Comparison of ENCODE assay signal across 19 cellular contexts in the genomic region with DNA sequence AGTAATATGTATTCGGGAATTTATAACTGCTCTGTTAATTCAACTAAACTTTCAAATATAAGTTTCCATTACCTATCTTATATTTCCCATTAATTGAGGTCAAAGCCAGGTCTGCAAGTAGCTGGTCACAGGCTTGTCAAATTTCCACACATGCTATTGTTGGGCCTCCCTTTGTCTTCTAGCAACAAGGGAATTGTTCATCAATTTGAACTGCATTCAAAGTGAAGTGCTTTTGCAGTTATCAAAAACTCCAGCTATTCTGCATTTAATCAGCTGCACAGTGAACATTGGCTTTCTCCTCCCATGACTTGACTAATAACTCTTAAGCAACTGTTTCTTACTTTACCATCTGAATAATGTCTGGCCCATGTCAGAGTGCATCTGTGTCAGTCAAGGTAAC.
"Had no signal": no experiment of that assay in that cellular context is flagged by ENCODE, and none has a peak within 500 bp of the region (broad histone marks: within the 10 kb centered on the region; RNA-seq: fewer than 3 reads in every experiment).

No MANE protein-coding gene starts in this region.

- H3K4me3 ChIP-seq: body of pancreas, esophagus squamous epithelium, suprapubic skin had no signal

- H3K27ac Mint-ChIP-seq: activated CD4-positive, alpha-beta memory T cell treated with anti-CD3 and anti-CD28 coated beads, Interleukin-2, amount 10 ng/mL, durations not matched to agents 7 days and 5 days; activated CD8-positive, alpha-beta memory T cell treated with anti-CD3 and anti-CD28 coated beads, Interleukin-2, amount 10 ng/mL, durations not matched to agents 7 days and 5 days; activated T-cell treated with anti-CD3 and anti-CD28 coated beads, Interleukin-2, amount 50 U/mL, for 24 hours; activated T-helper 2 cell treated with anti-CD3 and anti-CD28 coated beads, Interferon-gamma antibody, Interleukin-2, Interleukin-4, amounts not matched to agents 10 μg/mL and 5 μg/mL and 100 μg/mL, durations not matched to agents 14 hours and 24 hours and 36 hours; effector memory CD8-positive, alpha-beta T cell; immature natural killer cell; natural killer cell treated with Interleukin-12 subunit alpha and Interleukin-12 subunit beta and Interleukin-15 and Interleukin-18, amount 100 ng/mL, for 72 hours; T-helper 2 cell treated with Interferon-gamma antibody and Interleukin-4, amounts not matched to agents 5 μg/mL and 100 μg/mL, for 36 hours; WTC11 had no signal

- H3K79me2 ChIP-seq: parathyroid adenoma had no signal

- DNase-seq: activated CD4-positive, alpha-beta memory T cell treated with anti-CD3 and anti-CD28 coated beads, Interleukin-2, amount 10 ng/mL, durations not matched to agents 7 days and 5 days; activated CD4-positive, alpha-beta T cell treated with anti-CD3 and anti-CD28 coated beads for 4 hours; activated CD8-positive, alpha-beta memory T cell treated with anti-CD3 and anti-CD28 coated beads, Interleukin-2, amount 10 ng/mL, durations not matched to agents 7 days and 5 days; activated naive CD4-positive, alpha-beta T cell treated with Interleukin-2 at 50 U/mL for 16 hours; activated T-cell treated with anti-CD3 and anti-CD28 coated beads, Interleukin-2, amount 50 U/mL, for 24 hours; body of pancreas; effector memory CD8-positive, alpha-beta T cell; esophagus squamous epithelium; immature natural killer cell; stimulated activated CD4-positive, alpha-beta T cell treated with anti-CD3 and anti-CD28 coated beads, Interleukin-1b, Interleukin-23, amount 100 ng/mL, for 48 hours; stimulated activated CD8-positive, alpha-beta memory T cell treated with anti-CD3 and anti-CD28 coated beads, Interleukin-4, amount 100 ng/mL, for 48 hours; stimulated activated naive CD8-positive, alpha-beta T cell treated with anti-CD3 and anti-CD28 coated beads, Interleukin-15, Interleukin-2, amounts not matched to agents 100 U/mL and 50 U/mL, for 24 hours; trophoblast cell had no signal

- H3K4me1 Mint-ChIP-seq: activated CD4-positive, alpha-beta memory T cell treated with anti-CD3 and anti-CD28 coated beads, Interleukin-2, amount 10 ng/mL, durations not matched to agents 7 days and 5 days; activated CD8-positive, alpha-beta memory T cell treated with anti-CD3 and anti-CD28 coated beads, Interleukin-2, amount 10 ng/mL, durations not matched to agents 7 days and 5 days; immature natural killer cell had no signal

- H3K9ac ChIP-seq: parathyroid adenoma had no signal

- H3K27me3 ChIP-seq: body of pancreas, esophagus squamous epithelium, suprapubic skin had no signal

- H3K27ac ChIP-seq: body of pancreas, esophagus squamous epithelium, parathyroid adenoma, suprapubic skin had no signal

- H3K36me3 Mint-ChIP-seq: activated CD8-positive, alpha-beta memory T cell treated with anti-CD3 and anti-CD28 coated beads, Interleukin-2, amount 10 ng/mL, durations not matched to agents 7 days and 5 days; immature natural killer cell; natural killer cell treated with Interleukin-12 subunit alpha and Interleukin-12 subunit beta and Interleukin-15 and Interleukin-18, amount 100 ng/mL, for 72 hours had no signal

- H3K9me3 ChIP-seq: body of pancreas, esophagus squamous epithelium, suprapubic skin had no signal

- H3K36me3 ChIP-seq: esophagus squamous epithelium, suprapubic skin had no signal

- H3K4me3 Mint-ChIP-seq: activated CD4-positive, alpha-beta memory T cell treated with anti-CD3 and anti-CD28 coated beads, Interleukin-2, amount 10 ng/mL, durations not matched to agents 7 days and 5 days; activated CD8-positive, alpha-beta memory T cell treated with anti-CD3 and anti-CD28 coated beads, Interleukin-2, amount 10 ng/mL, durations not matched to agents 7 days and 5 days; activated T-cell treated with anti-CD3 and anti-CD28 coated beads, Interleukin-2, amount 50 U/mL, for 24 hours; effector memory CD8-positive, alpha-beta T cell; immature natural killer cell; natural killer cell treated with Interleukin-12 subunit alpha and Interleukin-12 subunit beta and Interleukin-15 and Interleukin-18, amount 100 ng/mL, for 72 hours; T-helper 2 cell treated with Interferon-gamma antibody and Interleukin-4, amounts not matched to agents 5 μg/mL and 100 μg/mL, for 36 hours; WTC11 had no signal

- H3K27me3 Mint-ChIP-seq: activated CD4-positive, alpha-beta memory T cell treated with anti-CD3 and anti-CD28 coated beads, Interleukin-2, amount 10 ng/mL, durations not matched to agents 7 days and 5 days; activated CD8-positive, alpha-beta memory T cell treated with anti-CD3 and anti-CD28 coated beads, Interleukin-2, amount 10 ng/mL, durations not matched to agents 7 days and 5 days; activated T-cell treated with anti-CD3 and anti-CD28 coated beads, Interleukin-2, amount 50 U/mL, for 24 hours; effector memory CD8-positive, alpha-beta T cell; natural killer cell treated with Interleukin-12 subunit alpha and Interleukin-12 subunit beta and Interleukin-15 and Interleukin-18, amount 100 ng/mL, for 72 hours had no signal

- H3K9me3 Mint-ChIP-seq: activated CD4-positive, alpha-beta memory T cell treated with anti-CD3 and anti-CD28 coated beads, Interleukin-2, amount 10 ng/mL, durations not matched to agents 7 days and 5 days; activated T-cell treated with anti-CD3 and anti-CD28 coated beads, Interleukin-2, amount 50 U/mL, for 24 hours; activated T-helper 2 cell treated with anti-CD3 and anti-CD28 coated beads, Interferon-gamma antibody, Interleukin-2, Interleukin-4, amounts not matched to agents 10 μg/mL and 5 μg/mL and 100 μg/mL, durations not matched to agents 14 hours and 24 hours and 36 hours; natural killer cell treated with Interleukin-12 subunit alpha and Interleukin-12 subunit beta and Interleukin-15 and Interleukin-18, amount 100 ng/mL, for 72 hours; T-helper 2 cell treated with Interferon-gamma antibody and Interleukin-4, amounts not matched to agents 5 μg/mL and 100 μg/mL, for 36 hours had no signal

- ATAC-seq: activated CD8-positive, alpha-beta memory T cell treated with anti-CD3 and anti-CD28 coated beads, Interleukin-2, amount 10 ng/mL, durations not matched to agents 7 days and 5 days; body of pancreas; effector memory CD8-positive, alpha-beta T cell; natural killer cell treated with Interleukin-12 subunit alpha and Interleukin-12 subunit beta and Interleukin-15 and Interleukin-18, amount 100 ng/mL, for 72 hours; stimulated activated naive CD8-positive, alpha-beta T cell treated with anti-CD3 and anti-CD28 coated beads, Interleukin-15, Interleukin-2, amounts not matched to agents 100 U/mL and 50 U/mL, for 24 hours; WTC11 had no signal

- H2AFZ ChIP-seq: parathyroid adenoma had no signal
